8 cellular contexts compared by ENCODE assay signal in the genomic region with DNA sequence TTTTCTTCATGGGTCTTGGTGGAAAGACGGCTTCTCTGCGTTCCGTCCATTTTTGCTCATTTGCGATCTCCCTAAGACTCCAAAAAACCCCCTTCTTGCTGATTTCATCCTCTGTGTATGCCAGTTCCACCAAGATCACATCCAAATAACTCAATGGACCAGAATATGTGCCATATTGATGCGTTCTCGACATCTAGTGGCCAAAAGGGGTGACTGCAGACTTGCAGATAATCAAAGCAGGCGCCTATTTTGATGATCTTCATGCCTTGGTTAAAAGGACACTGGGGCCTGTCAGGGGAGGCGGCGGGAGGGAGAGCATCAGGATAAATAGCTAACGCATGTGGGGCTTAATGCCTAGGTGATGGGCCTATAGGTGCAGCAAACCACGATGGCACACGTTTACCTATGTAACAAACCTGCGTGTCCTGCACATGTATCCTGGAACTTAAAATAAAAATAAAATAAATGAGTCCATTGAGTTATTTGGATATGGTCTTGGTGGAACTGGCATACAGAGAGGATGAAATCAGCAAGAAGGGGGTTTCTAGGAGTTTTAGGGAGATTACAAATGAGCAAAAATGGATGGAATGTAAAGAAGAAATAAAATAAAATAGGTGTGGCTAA.
DNase-seq lines count a peak whose midpoint lies in the region; ATAC-seq and TF ChIP-seq lines count a peak whose summit lies in the region.

No MANE protein-coding gene starts in this region.

- ATAC-seq in GM19351 (IDR thresholded peaks at IDR 0.05; ENCODE audit: unreplicated experiment) (peak; percentile 93), T-helper 17 cell (peak; percentile 36), HG03439 (IDR thresholded peaks at IDR 0.05; ENCODE audit: unreplicated experiment) (no peak)

- H3K36me3 Mint-ChIP-seq in T-helper 17 cell (ENCODE audit: low read depth) (peaks cover 8% of the 10 kb centered on the region), neural crest cell (ENCODE audit: low read depth) (peaks cover 12% of the 10 kb centered on the region)

- DNase-seq in D341Med (ENCODE audit: low spot score) (peak; percentile 72), NAMALWA (ENCODE audit: low spot score) (peak; percentile 74), T-helper 17 cell (no peak), fibroblast of mammary gland (ENCODE audit: low read depth) (peak; percentile 74), neural crest cell (ENCODE audit: low read depth, low spot score) (peak; percentile 43), NCI-H187 (lab: John Stamatoyannopoulos, UW) (no peak)

- H3K4me1 Mint-ChIP-seq in T-helper 17 cell, result peaks cover 3% of the 10 kb centered on the region
- peaks cover 8% of the 10 kb centered on the region for H3K4me1 Mint-ChIP-seq in neural crest cell

- no peaks in the 10 kb centered on the region for H3K9me3 ChIP-seq in T-helper 17 cell (ENCODE audit: control insufficient read depth, low read length, poor library complexity, severe bottlenecking)

- H3K27me3 Mint-ChIP-seq in T-helper 17 cell (peaks cover 26% of the 10 kb centered on the region), neural crest cell (ENCODE audit: low read depth) (no peaks in the 10 kb centered on the region)

- peak; percentile 100 for TF ChIP-seq CTCF in fibroblast of mammary gland (conservative IDR thresholded peaks at IDR 0.05; ENCODE audit: control insufficient read depth, insufficient read depth, low read depth, low read length)
- peak; percentile 78 for TF ChIP-seq CTCF in neural crest cell (conservative IDR thresholded peaks at IDR 0.05)

- no peak overlapping the region for H3K4me3 ChIP-seq in fibroblast of mammary gland (ENCODE audit: control insufficient read depth, low read depth, low read length)

- H3K27ac Mint-ChIP-seq in T-helper 17 cell (no peak overlapping the region), neural crest cell (ENCODE audit: unreplicated experiment) (no peak overlapping the region)

- H3K9me3 Mint-ChIP-seq in neural crest cell, result no peaks in the 10 kb centered on the region

- H3K4me3 Mint-ChIP-seq in T-helper 17 cell (no peak overlapping the region), neural crest cell (no peak overlapping the region)

Comparison
In these comparisons a context has a peak if more than half of its experiments do, and no peak if none do; other contexts are left out.
1. DNase-seq: peak in D341Med (single experiment), NAMALWA (single experiment), fibroblast of mammary gland (single experiment) and neural crest cell (single experiment); none in T-helper 17 cell (0 of 3) and NCI-H187 (0 of 2).